Comparison of ENCODE assay signal across 23 cellular contexts in the genomic region with DNA sequence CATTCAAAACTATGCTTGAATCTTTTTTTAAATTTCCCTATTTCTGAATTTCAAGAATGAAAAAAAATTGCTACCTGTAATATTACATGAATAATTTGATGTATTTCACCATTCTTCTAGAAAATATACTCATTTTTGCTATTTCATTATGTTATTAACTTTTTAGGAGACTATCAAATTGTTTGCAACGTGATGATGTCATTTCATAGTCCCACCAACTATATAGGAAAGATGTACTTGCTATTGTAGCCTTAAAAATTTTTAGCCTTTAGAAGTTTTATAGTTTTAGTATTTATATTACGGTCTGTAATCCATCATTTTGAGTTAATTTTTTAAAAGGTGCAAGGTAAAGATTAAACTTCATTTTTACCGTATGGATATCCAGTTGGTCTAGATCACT.
"Had no signal": no experiment of that assay in that cellular context is flagged by ENCODE, and none has a peak within 500 bp of the region (broad histone marks: within the 10 kb centered on the region; RNA-seq: fewer than 3 reads in every experiment).

No MANE protein-coding gene starts in this region.

- H3K36me3 Mint-ChIP-seq: immature natural killer cell; mesothelial cell of epicardium; naive B cell; naive thymus-derived CD8-positive, alpha-beta T cell had no signal

- H3K27me3 ChIP-seq: dorsolateral prefrontal cortex, esophagus muscularis mucosa, foreskin keratinocyte, gastroesophageal sphincter, heart left ventricle, hepatocyte, left lung had no signal

- H3K9me3 Mint-ChIP-seq: immature natural killer cell; mesothelial cell of epicardium; naive B cell; naive thymus-derived CD8-positive, alpha-beta T cell had no signal

- H3K4me2 ChIP-seq: hepatocyte had no signal

- H3K27me3 Mint-ChIP-seq: naive B cell had no signal

- H3K4me1 ChIP-seq: esophagus muscularis mucosa, foreskin keratinocyte, gastroesophageal sphincter, heart left ventricle, left lung, lower lobe of right lung had no signal

- H3K79me2 ChIP-seq: hepatocyte had no signal

- H2AFZ ChIP-seq: hepatocyte had no signal

- H3K9me3 ChIP-seq: esophagus muscularis mucosa, gastroesophageal sphincter, heart left ventricle, left lung, lower lobe of right lung, mucosa of descending colon had no signal

- H3K4me3 Mint-ChIP-seq: immature natural killer cell; mesothelial cell of epicardium; naive B cell; naive thymus-derived CD8-positive, alpha-beta T cell had no signal

- FAIRE-seq: endothelial cell of umbilical vein had no signal

- H3K27ac ChIP-seq: coronary artery, dorsolateral prefrontal cortex, esophagus muscularis mucosa, foreskin keratinocyte, gastroesophageal sphincter, heart left ventricle, hepatocyte, left lung, lower lobe of right lung had no signal

- H3K36me3 ChIP-seq: esophagus muscularis mucosa, gastroesophageal sphincter, heart left ventricle, left lung, lower lobe of right lung had no signal

- H3K27ac Mint-ChIP-seq: immature natural killer cell; mesothelial cell of epicardium; naive B cell; naive thymus-derived CD8-positive, alpha-beta T cell had no signal

- DNase-seq: dermis blood vessel endothelial cell; dorsolateral prefrontal cortex; effector CD4-positive, alpha-beta T cell; effector memory CD4-positive, alpha-beta T cell; foreskin keratinocyte; heart left ventricle; hypothalamus; immature natural killer cell; islet precursor cell; left cardiac atrium; left lung; left ventricle myocardium superior; lower lobe of right lung; mesenchymal stem cell; mucosa of descending colon; naive B cell; naive thymus-derived CD8-positive, alpha-beta T cell had no signal

- ATAC-seq: foreskin keratinocyte; gastroesophageal sphincter; heart left ventricle; left cardiac atrium; left lung; left ventricle myocardium superior; lower lobe of right lung; mucosa of descending colon; naive thymus-derived CD8-positive, alpha-beta T cell had no signal

- H3K4me3 ChIP-seq: coronary artery, dorsolateral prefrontal cortex, esophagus muscularis mucosa, gastroesophageal sphincter, heart left ventricle, hepatocyte, left lung, lower lobe of right lung, mucosa of descending colon had no signal
